ENCODE assay signal across 8 cellular contexts in genomic region chr18:77967791-77968190, GRCh38.
"Had no signal": no experiment of that assay in that cellular context is flagged by ENCODE, and none has a peak within 500 bp of the region (broad histone marks: within the 10 kb centered on the region; RNA-seq: fewer than 3 reads in every experiment).

No MANE protein-coding gene starts in this region.

- H3K4me3 ChIP-seq: GM23248, HAP-1 had no signal

- H3K9ac ChIP-seq: GM23248 had no signal

- FAIRE-seq: HepG2 had no signal

- H3K36me3 ChIP-seq: HAP-1 had no signal

- H3K27ac ChIP-seq: GM23248, HL-60 had no signal

- DNase-seq: GM23248, GOT3, H7, HFFc6 had no signal

- H3K4me1 ChIP-seq: HAP-1 had no signal

- ATAC-seq: HCT116, HepG2 had no signal

- H2AFZ ChIP-seq: GM23248 had no signal

- H3K9me3 ChIP-seq: HAP-1 had no signal
